Comparison of ENCODE assay signal across 9 cellular contexts in genomic region chr9:84296146-84296843, GRCh38. TPM values are rescaled to one million over a fixed set of nuclear protein-coding genes. Genes with fewer than 3 reads are reported as not detected.
DNase-seq lines count a peak whose midpoint lies in the region; ATAC-seq and TF ChIP-seq lines count a peak whose summit lies in the region.
"Had no signal": no experiment of that assay in that cellular context is flagged by ENCODE, and none has a peak within 500 bp of the region (broad histone marks: within the 10 kb centered on the region; RNA-seq: fewer than 3 reads in every experiment).

No MANE protein-coding gene starts in this region.

- intact Hi-C loops in activated CD4-positive, alpha-beta T cell treated with anti-CD3 and anti-CD28 coated beads, Interleukin-2, amount 10 ng/mL, durations not matched to agents 24 days and 14 days (cut with micrococcal nuclease), result loop anchor here (1.0 to 10.0 kb wide), 11 partner anchors 19 to 1649 kb away; partner anchors contain the start of genes AGTPBP1, HNRNPK, IDNK and KIF27
- intact Hi-C loops in posterior cingulate gyrus (cut with DNase I), result no loop called here

- peaks cover 8% of the 10 kb centered on the region for H3K36me3 Mint-ChIP-seq in activated CD4-positive, alpha-beta T cell treated with anti-CD3 and anti-CD28 coated beads, Interleukin-2, amount 10 ng/mL, durations not matched to agents 24 days and 14 days (ENCODE audit: low read depth)
- H3K36me3 Mint-ChIP-seq in glutamatergic neuron (ENCODE audit: unreplicated experiment), result no peaks in the 10 kb centered on the region

- H3K4me3 ChIP-seq in foreskin fibroblast (ENCODE audit: low read depth in 1 of 2, low read length in 2 of 2), result no peak overlapping the region
- H3K4me3 ChIP-seq: pancreas had no signal

- peaks cover 20% of the 10 kb centered on the region for H3K9me3 Mint-ChIP-seq in activated CD4-positive, alpha-beta T cell treated with anti-CD3 and anti-CD28 coated beads, Interleukin-2, amount 10 ng/mL, durations not matched to agents 24 days and 14 days
- H3K9me3 Mint-ChIP-seq in glutamatergic neuron (ENCODE audit: unreplicated experiment), result no peaks in the 10 kb centered on the region

- peak overlapping the region; percentile 100 for H3K27ac Mint-ChIP-seq in activated CD4-positive, alpha-beta T cell treated with anti-CD3 and anti-CD28 coated beads, Interleukin-2, amount 10 ng/mL, durations not matched to agents 24 days and 14 days
- H3K27ac Mint-ChIP-seq in glutamatergic neuron (ENCODE audit: unreplicated experiment), result no peak overlapping the region

- no peak for TF ChIP-seq CTCF in foreskin fibroblast (IDR thresholded peaks at IDR 0.05; ENCODE audit: low read depth, low read length)
- no peak for TF ChIP-seq CTCF in glutamatergic neuron (IDR thresholded peaks at IDR 0.05; ENCODE audit: partially characterized antibody, unreplicated experiment)

- no peaks in the 10 kb centered on the region for H3K27me3 Mint-ChIP-seq in activated CD4-positive, alpha-beta T cell treated with anti-CD3 and anti-CD28 coated beads, Interleukin-2, amount 10 ng/mL, durations not matched to agents 24 days and 14 days
- H3K27me3 Mint-ChIP-seq in glutamatergic neuron (ENCODE audit: unreplicated experiment), result no peaks in the 10 kb centered on the region

- H3K4me1 Mint-ChIP-seq in activated CD4-positive, alpha-beta T cell treated with anti-CD3 and anti-CD28 coated beads, Interleukin-2, amount 10 ng/mL, durations not matched to agents 24 days and 14 days, result peaks cover 62% of the 10 kb centered on the region
- no peaks in the 10 kb centered on the region for H3K4me1 Mint-ChIP-seq in glutamatergic neuron (ENCODE audit: low read depth, unreplicated experiment)

- H3K4me3 Mint-ChIP-seq in activated CD4-positive, alpha-beta T cell treated with anti-CD3 and anti-CD28 coated beads, Interleukin-2, amount 10 ng/mL, durations not matched to agents 24 days and 14 days, result peak overlapping the region; percentile 63
- H3K4me3 Mint-ChIP-seq in glutamatergic neuron (ENCODE audit: unreplicated experiment), result no peak overlapping the region

- peak; percentile 87 for DNase-seq in activated CD4-positive, alpha-beta T cell treated with anti-CD3 and anti-CD28 coated beads, Interleukin-2, amount 10 ng/mL, durations not matched to agents 24 days and 14 days
- DNase-seq in foreskin fibroblast, result peak; percentile 70 to 83
- no peak for DNase-seq in NCI-H524 (lab: John Stamatoyannopoulos, UW)
- DNase-seq in glutamatergic neuron, result no peak
- no peak for DNase-seq in posterior cingulate gyrus
- no peak for DNase-seq in ecto neural progenitor cell (ENCODE audit: low spot score)
- DNase-seq: pancreas had no signal

- ATAC-seq in GM18907 (IDR thresholded peaks at IDR 0.05; ENCODE audit: unreplicated experiment) (peak; percentile 74), HG03066 (IDR thresholded peaks at IDR 0.05; ENCODE audit: low read depth, unreplicated experiment) (peak; percentile 36)

RNA-seq across cellular contexts. Expression of gene SLC28A3, which starts 44.3 kb away (rescaled TPM):
- total RNA-seq in activated CD4-positive, alpha-beta T cell treated with anti-CD3 and anti-CD28 coated beads, Interleukin-2, amount 10 ng/mL, durations not matched to agents 24 days and 14 days, result 0.44 and 0.54 TPM in 2 replicates
- not detected for total RNA-seq in glutamatergic neuron (ENCODE audit: unreplicated experiment)

Comparison
In these comparisons a context has a peak if more than half of its experiments do, and no peak if none do; other contexts are left out.
1. DNase-seq: peak in activated CD4-positive, alpha-beta T cell treated with anti-CD3 and anti-CD28 coated beads, Interleukin-2, amount 10 ng/mL, durations not matched to agents 24 days and 14 days (single experiment) and foreskin fibroblast (2 of 2); none in NCI-H524 (0 of 2), glutamatergic neuron (single experiment), posterior cingulate gyrus (0 of 10) and ecto neural progenitor cell (single experiment).